In the genomic region with DNA sequence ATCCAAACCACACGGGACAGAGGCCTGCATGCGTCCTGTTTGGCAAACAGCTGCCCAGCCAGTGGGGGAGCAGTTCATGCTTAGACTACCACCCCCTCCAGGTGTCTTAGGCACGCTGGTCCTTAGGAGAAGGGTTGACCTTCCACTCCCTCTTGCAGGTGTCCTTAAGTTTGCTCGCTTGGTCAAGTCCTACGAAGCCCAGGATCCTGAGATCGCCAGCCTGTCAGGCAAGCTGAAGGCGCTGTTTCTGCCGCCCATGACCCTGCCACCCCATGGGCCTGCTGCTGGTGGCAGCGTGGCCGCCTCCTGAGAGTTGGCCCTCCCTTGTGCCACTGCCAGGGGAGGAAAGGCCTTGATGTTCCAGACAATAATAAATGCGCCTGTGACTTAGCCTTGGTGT, we compare ENCODE assay signal across 10 cellular contexts. TPM values are rescaled to one million over a fixed set of nuclear protein-coding genes. Genes with fewer than 3 reads are reported as not detected.
DNase-seq lines count a peak whose midpoint lies in the region; ATAC-seq and TF ChIP-seq lines count a peak whose summit lies in the region.
"Had no signal": no experiment of that assay in that cellular context is flagged by ENCODE, and none has a peak within 500 bp of the region (broad histone marks: within the 10 kb centered on the region; RNA-seq: fewer than 3 reads in every experiment).

No MANE protein-coding gene starts in this region.

- ATAC-seq in T-helper 17 cell: no peak
- no peak for ATAC-seq in stimulated activated memory B cell treated with anti-CD40 and anti-IgM and Interleukin-4, amounts not matched to agents 10 μg/mL and 1 μg/mL and 100 μg/mL, for 72 hours
- no peak for ATAC-seq in HG03439 (IDR thresholded peaks at IDR 0.05; ENCODE audit: unreplicated experiment)

- no peak for TF ChIP-seq CTCF in hepatocyte (IDR thresholded peaks at IDR 0.05; ENCODE audit: poor library complexity)
- no peak for TF ChIP-seq CTCF in brain microvascular endothelial cell (IDR thresholded peaks at IDR 0.05; ENCODE audit: low read depth, low read length, missing control alignments)

- in situ Hi-C loops in brain microvascular endothelial cell (cut with HindIII; ENCODE audit: low pct_ligation_motif_present, low sequenced_read_pairs): no loop called here

- H4K20me1 ChIP-seq in hepatocyte (ENCODE audit: insufficient read depth, poor library complexity, severe bottlenecking): no peaks in the 10 kb centered on the region

- DNase-seq in T-helper 1 cell (no peak), T-helper 17 cell (no peak), hepatocyte (ENCODE audit: low spot score) (no peak), brain microvascular endothelial cell (no peak), NCI-H2196 treated with DMSO at 0.1 percent for 48 hours (lab: John Stamatoyannopoulos, UW; ENCODE audit: unreplicated experiment) (no peak)

- H3K9me3 Mint-ChIP-seq in T-helper 1 cell treated with Interleukin-12 subunit alpha and Interleukin-12 subunit beta and Interleukin-4 antibody, amounts not matched to agents 30 μg/mL and 1 μg/mL, for 36 hours: no peaks in the 10 kb centered on the region
- H3K9me3 Mint-ChIP-seq in stimulated activated memory B cell treated with anti-CD40 and anti-IgM and Interleukin-4, amounts not matched to agents 10 μg/mL and 1 μg/mL and 100 μg/mL, for 72 hours: no peaks in the 10 kb centered on the region

- H3K4me2 ChIP-seq in hepatocyte: peak overlapping the region; percentile 88

- no peaks in the 10 kb centered on the region for H3K9me2 ChIP-seq in hepatocyte (replicated peaks; ENCODE audit: insufficient read depth)

- peaks cover 19% of the 10 kb centered on the region for H3K4me1 ChIP-seq in hepatocyte (ENCODE audit: insufficient read depth)

- peak overlapping the region; percentile 96 for H3K27ac Mint-ChIP-seq in T-helper 1 cell treated with Interleukin-12 subunit alpha and Interleukin-12 subunit beta and Interleukin-4 antibody, amounts not matched to agents 30 μg/mL and 1 μg/mL, for 36 hours
- H3K27ac Mint-ChIP-seq in T-helper 17 cell: peak overlapping the region; percentile 98
- H3K27ac Mint-ChIP-seq in stimulated activated memory B cell treated with anti-CD40 and anti-IgM and Interleukin-4, amounts not matched to agents 10 μg/mL and 1 μg/mL and 100 μg/mL, for 72 hours: peak overlapping the region; percentile 98

- peak overlapping the region; percentile 81 for H3K27ac ChIP-seq in hepatocyte
- H3K27ac ChIP-seq in brain microvascular endothelial cell: no peak overlapping the region

- H3K4me1 Mint-ChIP-seq in T-helper 1 cell treated with Interleukin-12 subunit alpha and Interleukin-12 subunit beta and Interleukin-4 antibody, amounts not matched to agents 30 μg/mL and 1 μg/mL, for 36 hours (ENCODE audit: low read depth): peaks cover 60% of the 10 kb centered on the region
- H3K4me1 Mint-ChIP-seq in T-helper 17 cell: peaks cover 68% of the 10 kb centered on the region
- peaks cover 83% of the 10 kb centered on the region for H3K4me1 Mint-ChIP-seq in stimulated activated memory B cell treated with anti-CD40 and anti-IgM and Interleukin-4, amounts not matched to agents 10 μg/mL and 1 μg/mL and 100 μg/mL, for 72 hours

- H3K27me3 Mint-ChIP-seq in T-helper 1 cell treated with Interleukin-12 subunit alpha and Interleukin-12 subunit beta and Interleukin-4 antibody, amounts not matched to agents 30 μg/mL and 1 μg/mL, for 36 hours (ENCODE audit: low read depth): no peaks in the 10 kb centered on the region
- H3K27me3 Mint-ChIP-seq in T-helper 17 cell: no peaks in the 10 kb centered on the region
- no peaks in the 10 kb centered on the region for H3K27me3 Mint-ChIP-seq in stimulated activated memory B cell treated with anti-CD40 and anti-IgM and Interleukin-4, amounts not matched to agents 10 μg/mL and 1 μg/mL and 100 μg/mL, for 72 hours

- peaks cover 18% of the 10 kb centered on the region for H3K79me2 ChIP-seq in hepatocyte

- no peak overlapping the region for H2AFZ ChIP-seq in hepatocyte

- H3K4me3 ChIP-seq in hepatocyte (no peak overlapping the region), brain microvascular endothelial cell (ENCODE audit: low read depth, low read length) (no peak overlapping the region)

- WGBS in hepatocyte (ENCODE audit: low lambda C conversion rate, missing lambda C conversion rate): 86% methylated on average over 11 of the region's 11 CpGs

- H3K36me3 ChIP-seq in hepatocyte (replicated peaks; ENCODE audit: insufficient read depth, low read depth) (no peaks in the 10 kb centered on the region), brain microvascular endothelial cell (replicated peaks) (peaks cover 5% of the 10 kb centered on the region)

- H3K27me3 ChIP-seq in hepatocyte: no peaks in the 10 kb centered on the region
- H3K27me3 ChIP-seq in brain microvascular endothelial cell (replicated peaks): no peaks in the 10 kb centered on the region

- H3K36me3 Mint-ChIP-seq in T-helper 1 cell treated with Interleukin-12 subunit alpha and Interleukin-12 subunit beta and Interleukin-4 antibody, amounts not matched to agents 30 μg/mL and 1 μg/mL, for 36 hours (ENCODE audit: low read depth): peaks cover 3% of the 10 kb centered on the region
- peaks cover 3% of the 10 kb centered on the region for H3K36me3 Mint-ChIP-seq in T-helper 17 cell (ENCODE audit: low read depth)
- H3K36me3 Mint-ChIP-seq in stimulated activated memory B cell treated with anti-CD40 and anti-IgM and Interleukin-4, amounts not matched to agents 10 μg/mL and 1 μg/mL and 100 μg/mL, for 72 hours: peaks cover 13% of the 10 kb centered on the region

- peak overlapping the region; percentile 85 for H3K4me3 Mint-ChIP-seq in T-helper 1 cell treated with Interleukin-12 subunit alpha and Interleukin-12 subunit beta and Interleukin-4 antibody, amounts not matched to agents 30 μg/mL and 1 μg/mL, for 36 hours
- H3K4me3 Mint-ChIP-seq in T-helper 17 cell: peak overlapping the region; percentile 99
- H3K4me3 Mint-ChIP-seq in stimulated activated memory B cell treated with anti-CD40 and anti-IgM and Interleukin-4, amounts not matched to agents 10 μg/mL and 1 μg/mL and 100 μg/mL, for 72 hours: peak overlapping the region; percentile 84

- H3K9me3 ChIP-seq in T-helper 17 cell (ENCODE audit: control insufficient read depth, low read length, poor library complexity, severe bottlenecking): no peaks in the 10 kb centered on the region
- H3K9me3 ChIP-seq in hepatocyte (ENCODE audit: low read depth): no peaks in the 10 kb centered on the region
- H3K9me3 ChIP-seq: mucosa of descending colon had no signal

RNA-seq across cellular contexts. Expression of gene C12orf57, which starts 1.8 kb away (rescaled TPM):
- total RNA-seq in T-helper 17 cell: 100 to 1,000 TPM; 192 to 226 TPM
- total RNA-seq in hepatocyte: 219 and 289 TPM in 2 replicates
- 217 and 219 TPM in 2 replicates for polyA plus RNA-seq in hepatocyte

RNA-seq across cellular contexts. Expression of gene RNU7-1, which starts 2.0 kb away (rescaled TPM):
- not detected for total RNA-seq in T-helper 17 cell
- not detected in 2 replicates for total RNA-seq in hepatocyte
- polyA plus RNA-seq in hepatocyte: not detected in 2 replicates
- total RNA-seq: bronchial epithelial cell, mucosa of descending colon had no signal

RNA-seq across cellular contexts. Expression of gene PTPN6, which starts 5.5 kb away (rescaled TPM):
- total RNA-seq in T-helper 17 cell: 100 to 1,000 TPM; 115 to 177 TPM
- total RNA-seq in hepatocyte: 14.5 and 17.2 TPM in 2 replicates
- 20.8 and 25.4 TPM in 2 replicates for polyA plus RNA-seq in hepatocyte

RNA-seq across cellular contexts. Expression of gene ATN1, which starts 17.9 kb away (rescaled TPM):
- total RNA-seq in T-helper 17 cell (10 to 100 TPM; 24.1 to 28.9 TPM), hepatocyte (11.1 and 15.8 TPM in 2 replicates)
- 32.7 and 43.7 TPM in 2 replicates for polyA plus RNA-seq in hepatocyte

RNA-seq across cellular contexts. Expression of gene PHB2, which starts 24.9 kb away (rescaled TPM):
- 100 to 1,000 TPM; 145 to 150 TPM for total RNA-seq in T-helper 17 cell
- total RNA-seq in hepatocyte: 186 and 197 TPM in 2 replicates
- 142 and 143 TPM in 2 replicates for polyA plus RNA-seq in hepatocyte
